8 cellular contexts compared by ENCODE assay signal in the genomic region with DNA sequence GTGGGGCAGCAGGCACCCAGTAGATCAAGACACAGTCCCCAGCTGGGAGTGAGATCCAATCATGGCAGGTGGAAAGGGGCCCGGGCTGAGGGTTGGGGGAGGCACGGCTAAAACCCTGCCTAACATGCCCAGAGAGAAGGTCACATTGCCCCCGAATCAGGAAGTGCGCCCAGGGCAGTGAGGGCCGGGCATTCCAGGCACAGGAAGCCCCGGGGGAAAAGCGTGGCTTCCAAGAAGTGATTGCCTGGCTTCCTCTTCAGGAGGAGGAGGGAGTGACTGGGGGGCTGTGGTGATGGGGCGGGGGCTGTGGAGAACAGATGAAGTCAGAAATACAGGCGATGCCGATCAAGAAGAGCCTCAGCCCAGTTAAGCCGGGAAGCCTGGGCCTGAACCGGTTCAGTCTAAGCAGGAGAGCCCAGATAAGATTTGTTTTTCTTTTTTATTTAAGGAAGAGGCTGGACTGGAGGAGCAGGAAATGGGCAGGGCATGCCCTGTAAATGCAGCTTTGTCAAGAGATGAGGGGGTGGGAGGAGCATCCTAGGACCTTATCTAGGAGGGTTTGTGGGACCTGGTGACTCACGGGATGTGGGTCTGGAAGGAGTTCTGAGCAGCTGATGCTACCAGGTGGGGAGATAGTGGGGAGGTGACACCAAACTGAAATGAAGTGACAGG.
DNase-seq lines count a peak whose midpoint lies in the region; ATAC-seq and TF ChIP-seq lines count a peak whose summit lies in the region.

No MANE protein-coding gene starts in this region.

- H3K4me1 ChIP-seq in thymus (ENCODE audit: control insufficient read depth, insufficient read depth, low read length): peaks cover 9% of the 10 kb centered on the region

- H3K27ac ChIP-seq in KOPT-K1 (ENCODE audit: low read depth, low read length, poor library complexity, severe bottlenecking): peak overlapping the region; percentile 91
- peak overlapping the region; percentile 71 for H3K27ac ChIP-seq in thymus (ENCODE audit: low read depth)

- peaks cover 9% of the 10 kb centered on the region for H3K9me3 Mint-ChIP-seq in natural killer cell treated with Interleukin-12 subunit alpha and Interleukin-12 subunit beta and Interleukin-15 and Interleukin-18, amount 100 ng/mL, for 72 hours

- in situ Hi-C loops in GM13977 (cut with MboI; ENCODE audit: low pct_unique_long_range_greater_than_20kb, low sequenced_read_pairs, unreplicated experiment): no loop called here

- no peak for TF ChIP-seq CTCF in GM13977 (IDR thresholded peaks at IDR 0.05; ENCODE audit: extremely low read depth, insufficient read depth, missing control alignments)

- no peak overlapping the region for H3K4me3 ChIP-seq in thymus (ENCODE audit: low read length)

- H3K36me3 Mint-ChIP-seq in natural killer cell treated with Interleukin-12 subunit alpha and Interleukin-12 subunit beta and Interleukin-15 and Interleukin-18, amount 100 ng/mL, for 72 hours: peaks cover 28% of the 10 kb centered on the region

- DNase-seq in GM13977 (ENCODE audit: low spot score): peak; percentile 49
- peak; percentile 71 for DNase-seq in activated CD8-positive, alpha-beta memory T cell treated with anti-CD3 and anti-CD28 coated beads for 24 hours
- peak; percentile 59 to 64 for DNase-seq in erythroblast (lab: John Stamatoyannopoulos, UW)
- no peak for DNase-seq in natural killer cell treated with Interleukin-12 subunit alpha and Interleukin-12 subunit beta and Interleukin-15 and Interleukin-18, amount 100 ng/mL, for 72 hours (ENCODE audit: low spot score)
- DNase-seq in NCI-H774 (lab: John Stamatoyannopoulos, UW): no peak

- no peaks in the 10 kb centered on the region for H3K27me3 Mint-ChIP-seq in natural killer cell treated with Interleukin-12 subunit alpha and Interleukin-12 subunit beta and Interleukin-15 and Interleukin-18, amount 100 ng/mL, for 72 hours

- H3K27ac Mint-ChIP-seq in natural killer cell treated with Interleukin-12 subunit alpha and Interleukin-12 subunit beta and Interleukin-15 and Interleukin-18, amount 100 ng/mL, for 72 hours: peak overlapping the region; percentile 89 to 97

- H3K36me3 ChIP-seq in KOPT-K1 (ENCODE audit: insufficient read depth, low read length) (no peaks in the 10 kb centered on the region), thymus (ENCODE audit: control insufficient read depth, insufficient read depth) (no peaks in the 10 kb centered on the region)

- peaks cover 36 to 38% of the 10 kb centered on the region in 2 donors for H3K4me1 Mint-ChIP-seq in natural killer cell treated with Interleukin-12 subunit alpha and Interleukin-12 subunit beta and Interleukin-15 and Interleukin-18, amount 100 ng/mL, for 72 hours (ENCODE audit: low read depth in 2 of 2)

- H3K27me3 ChIP-seq in thymus (ENCODE audit: control insufficient read depth, insufficient read depth): no peaks in the 10 kb centered on the region

- peak; percentile 90 to 93 for ATAC-seq in natural killer cell treated with Interleukin-12 subunit alpha and Interleukin-12 subunit beta and Interleukin-15 and Interleukin-18, amount 100 ng/mL, for 72 hours
- no peak for ATAC-seq in GM18873 (IDR thresholded peaks at IDR 0.05; ENCODE audit: low FRiP score, unreplicated experiment)

- H3K9me3 ChIP-seq in KOPT-K1 (ENCODE audit: insufficient read depth, low read length, poor library complexity, severe bottlenecking): peaks cover 30% of the 10 kb centered on the region
- peaks cover 4% of the 10 kb centered on the region for H3K9me3 ChIP-seq in thymus (ENCODE audit: control insufficient read depth)

- WGBS in thymus: 9% methylated on average over 13 of the region's 13 CpGs

- peak overlapping the region; percentile 75 for H3K4me3 Mint-ChIP-seq in natural killer cell treated with Interleukin-12 subunit alpha and Interleukin-12 subunit beta and Interleukin-15 and Interleukin-18, amount 100 ng/mL, for 72 hours

- TF ChIP-seq POLR2A in erythroblast (IDR thresholded peaks at IDR 0.05; ENCODE audit: low read length): peak; percentile 36

Comparison
In these comparisons a context has a peak if more than half of its experiments do, and no peak if none do; other contexts are left out.
1. DNase-seq: peak in GM13977 (single experiment), activated CD8-positive, alpha-beta memory T cell treated with anti-CD3 and anti-CD28 coated beads for 24 hours (single experiment) and erythroblast (2 of 2); none in natural killer cell treated with Interleukin-12 subunit alpha and Interleukin-12 subunit beta and Interleukin-15 and Interleukin-18, amount 100 ng/mL, for 72 hours (single experiment) and NCI-H774 (single experiment).